Comparison of ENCODE assay signal across 8 cellular contexts in the genomic region with DNA sequence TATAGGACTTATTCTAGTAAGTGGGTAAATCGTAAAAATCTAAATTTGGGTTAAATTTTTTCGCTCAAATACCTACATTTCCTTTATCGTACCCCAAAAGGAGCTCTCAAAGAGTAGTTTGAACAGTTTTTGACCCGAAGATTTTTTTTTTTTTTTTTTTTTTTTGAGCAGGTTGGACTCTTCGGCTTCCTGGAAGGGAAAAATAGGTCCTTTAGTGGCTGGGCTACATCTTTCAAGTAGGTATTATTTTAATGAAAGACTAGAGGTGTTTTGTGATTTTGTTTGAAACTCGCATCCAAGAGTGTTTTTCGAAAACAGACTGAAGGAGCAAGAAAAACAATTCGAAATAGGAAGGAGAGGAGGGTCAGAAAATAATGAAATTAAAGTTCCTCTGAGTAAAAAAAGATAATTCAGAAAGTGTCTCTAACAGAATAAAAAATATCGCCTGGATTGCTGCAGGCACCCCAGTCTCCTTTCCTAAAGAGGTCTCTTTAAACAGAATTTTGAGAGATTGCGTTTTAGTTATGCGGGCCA. TPM values are rescaled to one million over a fixed set of nuclear protein-coding genes. Genes with fewer than 3 reads are reported as not detected.
DNase-seq lines count a peak whose midpoint lies in the region; TF ChIP-seq lines count a peak whose summit lies in the region.

No MANE protein-coding gene starts in this region.

- H3K9me3 ChIP-seq in SJCRH30 (replicated peaks) = no peaks in the 10 kb centered on the region
- no peaks in the 10 kb centered on the region for H3K9me3 ChIP-seq in fibroblast of lung (ENCODE audit: control insufficient read depth, insufficient read depth, low read depth, low read length)

- no peak for TF ChIP-seq CTCF in fibroblast of lung (conservative IDR thresholded peaks at IDR 0.05 in 1 of 2, IDR thresholded peaks at IDR 0.05 in 1 of 2; ENCODE audit: low read depth in 1 of 2, low read length in 2 of 2)

- no peak overlapping the region for H2AFZ ChIP-seq in fibroblast of lung (ENCODE audit: low read length)

- H3K27me3 ChIP-seq in SJCRH30 (no peaks in the 10 kb centered on the region), fibroblast of lung (ENCODE audit: control insufficient read depth, insufficient read depth, low read length) (no peaks in the 10 kb centered on the region), rectal smooth muscle tissue (ENCODE audit: control insufficient read depth, insufficient read depth, low read length) (no peaks in the 10 kb centered on the region)

- peak overlapping the region; percentile 95 for H3K4me2 ChIP-seq in fibroblast of lung (ENCODE audit: extremely low read depth, insufficient read depth, low read length)

- DNase-seq in NCI-H2107 treated with DMSO at 0.1 percent for 48 hours (lab: John Stamatoyannopoulos, UW; ENCODE audit: unreplicated experiment) = peak; percentile 50
- no peak for DNase-seq in NCI-H2107 (lab: John Stamatoyannopoulos, UW)
- DNase-seq in SJCRH30 = no peak
- DNase-seq in fibroblast of lung (ENCODE audit: low read depth in 2 of 2) = peak in 1 of 2 donors; percentile 25
- DNase-seq in NCI-H510A treated with DMSO at 0.1 percent for 48 hours (lab: John Stamatoyannopoulos, UW) = no peak
- DNase-seq in pons (ENCODE audit: low spot score) = no peak
- DNase-seq in cortex of kidney (lab: John Stamatoyannopoulos, UW) = no peak

- H3K79me2 ChIP-seq in fibroblast of lung (ENCODE audit: control insufficient read depth, insufficient read depth, low read length) = peaks cover 73% of the 10 kb centered on the region

- H3K4me1 ChIP-seq in SJCRH30 = peaks cover 13% of the 10 kb centered on the region
- no peaks in the 10 kb centered on the region for H3K4me1 ChIP-seq in fibroblast of lung (ENCODE audit: control insufficient read depth, extremely low read depth, insufficient read depth, low read length)
- peaks cover 18% of the 10 kb centered on the region for H3K4me1 ChIP-seq in rectal smooth muscle tissue (ENCODE audit: control insufficient read depth, insufficient read depth, low read length)

- no peaks in the 10 kb centered on the region for H4K20me1 ChIP-seq in fibroblast of lung (ENCODE audit: control insufficient read depth, extremely low read depth, insufficient read depth, low read length)

- H3K4me3 ChIP-seq in SJCRH30 (peak overlapping the region; percentile 80), fibroblast of lung (replicated peaks in 1 of 4; ENCODE audit: control extremely low read depth in 1 of 4, insufficient read depth in 1 of 4, low read depth in 3 of 4, low read length in 4 of 4) (peak overlapping the region; percentile 57 to 97 (median 76)), rectal smooth muscle tissue (ENCODE audit: low read length) (peak overlapping the region; percentile 86)

- H3K27ac ChIP-seq in SJCRH30 (peak overlapping the region; percentile 97), fibroblast of lung (ENCODE audit: insufficient read depth, low read length) (peak overlapping the region; percentile 92), rectal smooth muscle tissue (ENCODE audit: low read depth, low read length) (peak overlapping the region; percentile 95)

- H3K9ac ChIP-seq in fibroblast of lung (ENCODE audit: insufficient read depth, low read length) = peak overlapping the region; percentile 86
- H3K9ac ChIP-seq in rectal smooth muscle tissue (ENCODE audit: low read length) = peak overlapping the region; percentile 94

- H3K36me3 ChIP-seq in SJCRH30 = peaks cover 11% of the 10 kb centered on the region
- H3K36me3 ChIP-seq in fibroblast of lung (ENCODE audit: control insufficient read depth, insufficient read depth, low read length) = peaks cover 6% of the 10 kb centered on the region
- peaks cover 16% of the 10 kb centered on the region for H3K36me3 ChIP-seq in rectal smooth muscle tissue (ENCODE audit: control insufficient read depth, insufficient read depth, low read length)

RNA-seq across cellular contexts. Expression of a gene that starts 6.0 kb away (rescaled TPM):
- total RNA-seq in SJCRH30 (2014; rRNA removed; shearing (Covaris generic)) = 37.1 and 37.6 TPM in 2 replicates
- 50.9 and 58.0 TPM in 2 replicates for total RNA-seq in fibroblast of lung
- 12.6 and 21.4 TPM in 2 replicates for polyA plus RNA-seq in fibroblast of lung
- polyA plus RNA-seq in fibroblast of lung (2012) = 16.7 and 28.0 TPM in 2 replicates
- 0.89 and 2.8 TPM in 2 replicates for polyA minus RNA-seq in fibroblast of lung (ENCODE audit: low replicate concordance)

RNA-seq across cellular contexts. Expression of a gene that starts 27.2 kb away (rescaled TPM):
- total RNA-seq in SJCRH30 (2014; rRNA removed; shearing (Covaris generic)) = 1.1 and 1.3 TPM in 2 replicates
- total RNA-seq in fibroblast of lung = not detected in 2 replicates
- polyA plus RNA-seq in fibroblast of lung = 0.24 and 0.35 TPM in 2 replicates
- 0.20 and 0.36 TPM in 2 replicates for polyA plus RNA-seq in fibroblast of lung (2012)
- not detected in 2 replicates for polyA minus RNA-seq in fibroblast of lung (ENCODE audit: low replicate concordance)
